ENCODE assay signal across 16 cellular contexts in the genomic region with DNA sequence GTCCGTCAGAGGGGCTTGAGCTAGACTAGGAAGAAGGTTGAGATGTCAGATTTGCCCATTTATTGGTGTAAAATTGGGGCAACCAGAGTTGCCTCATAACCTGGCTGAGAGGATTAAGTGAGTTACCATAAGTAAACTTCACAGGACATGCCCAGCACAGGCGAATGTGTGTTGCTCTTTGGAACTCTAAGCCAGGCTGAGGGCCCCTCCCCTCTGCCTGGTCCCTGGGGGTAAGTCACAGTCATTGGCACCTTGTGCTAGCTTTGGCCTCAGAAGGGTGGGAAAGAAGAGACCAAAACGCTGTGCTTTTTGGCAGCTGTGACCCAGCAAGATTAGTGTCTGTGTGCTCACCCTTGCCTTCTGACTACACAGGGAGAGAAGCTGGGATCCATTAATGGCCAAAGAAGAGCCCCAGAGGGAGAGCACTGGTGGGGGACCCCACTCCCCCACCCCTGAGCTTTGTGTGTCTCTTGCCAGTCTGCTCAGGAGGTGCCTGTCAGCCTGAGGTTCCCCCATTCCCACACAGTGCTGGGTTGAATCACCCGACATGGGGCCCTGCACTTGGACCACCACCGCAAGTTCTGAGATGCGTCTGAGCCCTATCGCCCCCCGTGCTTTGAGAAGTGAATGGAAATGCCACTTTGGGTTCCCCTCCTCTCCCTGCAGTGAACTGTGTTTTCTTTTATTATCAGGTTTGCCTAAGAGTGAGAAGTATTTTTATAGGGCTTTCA.
"Had no signal": no experiment of that assay in that cellular context is flagged by ENCODE, and none has a peak within 500 bp of the region (broad histone marks: within the 10 kb centered on the region; RNA-seq: fewer than 3 reads in every experiment).

No MANE protein-coding gene starts in this region.

- DNase-seq: activated CD4-positive, CD25-positive, alpha-beta regulatory T cell treated with anti-CD3 and anti-CD28 coated beads, Interleukin-2, amount 50 U/mL, for 72 hours; activated naive CD4-positive, alpha-beta T cell treated with Interleukin-2 at 50 U/mL for 16 hours; activated naive CD8-positive, alpha-beta T cell treated with anti-CD3 and anti-CD28 coated beads, Interleukin-2, amount 50 U/mL, for 24 hours; activated T-cell treated with anti-CD3 and anti-CD28 coated beads for 4 hours; dorsolateral prefrontal cortex; erythroblast; hippocampal formation; left lung; nephron progenitor cell; stimulated activated CD4-positive, alpha-beta T cell treated with anti-CD3 and anti-CD28 coated beads, Interleukin-2, amount 100 ng/mL, for 48 hours; stimulated activated naive B cell treated with anti-CD40 and anti-IgM and Interleukin-4, amounts not matched to agents 10 μg/mL and 1 μg/mL and 100 μg/mL, for 72 hours; T-cell; T-helper 9 cell; trophoblast cell had no signal

- H3K9me3 ChIP-seq: left lung had no signal

- H3K36me3 ChIP-seq: left lung had no signal

- H3K4me3 ChIP-seq: dorsolateral prefrontal cortex, left lung, SK-N-MC had no signal

- ATAC-seq: activated naive CD8-positive, alpha-beta T cell treated with anti-CD3 and anti-CD28 coated beads, Interleukin-2, amount 50 U/mL, for 24 hours; activated T-helper 17 cell treated with anti-CD3 and anti-CD28 coated beads, Interleukin-2, amount 50 U/mL, for 72 hours; left lung; stimulated activated naive B cell treated with anti-CD40 and anti-IgM and Interleukin-4, amounts not matched to agents 10 μg/mL and 1 μg/mL and 100 μg/mL, for 72 hours; T-cell had no signal

- H3K4me1 ChIP-seq: left lung had no signal

- H3K27me3 ChIP-seq: dorsolateral prefrontal cortex, left lung had no signal

- H3K27ac ChIP-seq: left lung, SK-N-MC had no signal
